In the genomic region with DNA sequence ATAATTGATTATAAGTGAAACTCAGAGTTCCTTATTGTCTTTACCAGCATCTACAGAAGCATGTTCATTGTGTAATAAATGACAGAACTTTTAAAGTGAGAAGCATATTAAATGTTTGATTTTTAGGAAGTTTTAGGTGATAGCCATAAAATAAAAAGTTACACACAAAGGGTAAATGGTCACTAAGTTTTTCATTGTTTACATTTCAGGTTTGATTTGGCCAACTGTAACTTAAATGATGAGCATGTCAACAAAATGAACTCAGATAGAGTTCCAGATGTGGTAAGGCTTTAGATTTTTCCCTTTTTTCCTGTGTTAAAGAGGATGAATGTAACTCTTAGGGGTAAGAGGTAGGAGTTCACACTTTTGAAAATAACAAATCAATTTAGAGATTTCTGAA, we compare ENCODE assay signal across 1 cellular context.
TF ChIP-seq lines count a peak whose summit lies in the region.

No MANE protein-coding gene starts in this region.

TF ChIP-seq in IMR-90, 13 proteins besides CTCF, POLR2A, EP300 and RAD21 (continued from another document):
- TF ChIP-seq, protein P1, sequence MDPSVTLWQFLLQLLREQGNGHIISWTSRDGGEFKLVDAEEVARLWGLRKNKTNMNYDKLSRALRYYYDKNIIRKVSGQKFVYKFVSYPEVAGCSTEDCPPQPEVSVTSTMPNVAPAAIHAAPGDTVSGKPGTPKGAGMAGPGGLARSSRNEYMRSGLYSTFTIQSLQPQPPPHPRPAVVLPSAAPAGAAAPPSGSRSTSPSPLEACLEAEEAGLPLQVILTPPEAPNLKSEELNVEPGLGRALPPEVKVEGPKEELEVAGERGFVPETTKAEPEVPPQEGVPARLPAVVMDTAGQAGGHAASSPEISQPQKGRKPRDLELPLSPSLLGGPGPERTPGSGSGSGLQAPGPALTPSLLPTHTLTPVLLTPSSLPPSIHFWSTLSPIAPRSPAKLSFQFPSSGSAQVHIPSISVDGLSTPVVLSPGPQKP (IDR thresholded peaks at IDR 0.05; ENCODE audit: borderline replicate concordance, low read depth, low read length): no peak
- TF ChIP-seq RFX5 (IDR thresholded peaks at IDR 0.05; ENCODE audit: low read depth, low read length): no peak
